ENCODE assay signal across 9 cellular contexts in genomic region chr13:107130516-107130915, GRCh38.
"Had no signal": no experiment of that assay in that cellular context is flagged by ENCODE, and none has a peak within 500 bp of the region (broad histone marks: within the 10 kb centered on the region; RNA-seq: fewer than 3 reads in every experiment).

No MANE protein-coding gene starts in this region.

- H3K4me3 ChIP-seq: GM23338, HAP-1, K562 had no signal

- H2AFZ ChIP-seq: GM23338 had no signal

- H3K4me1 ChIP-seq: HAP-1 had no signal

- H3K4me2 ChIP-seq: GM23338 had no signal

- H3K36me3 ChIP-seq: HAP-1 had no signal

- DNase-seq: H7, HFFc6, KG1 had no signal

- H3K4me3 Mint-ChIP-seq: GM23338, HFFc6 had no signal

- ATAC-seq: GM23338, HCT116, HepG2, K562 had no signal

- H3K27ac ChIP-seq: HL-60 had no signal

- H3K9me3 ChIP-seq: HAP-1 had no signal

- H3K27ac Mint-ChIP-seq: GM23338, HFFc6 had no signal
